19 cellular contexts compared by ENCODE assay signal in genomic region chr13:110369400-110369799, GRCh38.
DNase-seq lines count a peak whose midpoint lies in the region; ATAC-seq and TF ChIP-seq lines count a peak whose summit lies in the region.
"Had no signal": no experiment of that assay in that cellular context is flagged by ENCODE, and none has a peak within 500 bp of the region (broad histone marks: within the 10 kb centered on the region; RNA-seq: fewer than 3 reads in every experiment).

No MANE protein-coding gene starts in this region.

- no peaks in the 10 kb centered on the region for H3K36me3 Mint-ChIP-seq in Caco-2 (ENCODE audit: insufficient read depth, unreplicated experiment)
- H3K36me3 Mint-ChIP-seq: CD8-positive, alpha-beta memory T cell had no signal

- H3F3A ChIP-seq in smooth muscle cell (ENCODE audit: low read depth): peaks cover 54% of the 10 kb centered on the region

- no peak for TF ChIP-seq POLR2A in gastroesophageal sphincter (IDR thresholded peaks at IDR 0.05)

- H3K9me3 Mint-ChIP-seq in Caco-2 (ENCODE audit: unreplicated experiment): no peaks in the 10 kb centered on the region
- H3K9me3 Mint-ChIP-seq: CD8-positive, alpha-beta memory T cell had no signal

- H2AFZ ChIP-seq in smooth muscle cell (ENCODE audit: low read depth): no peak overlapping the region

- H3K4me2 ChIP-seq in smooth muscle cell: no peak overlapping the region
- H3K4me2 ChIP-seq: A549; BLaER1 treated with 17β-estradiol and CSF1 and Interleukin-3, amounts not matched to agents 10 nM and 100 nM had no signal

- H3K27ac Mint-ChIP-seq in Caco-2 (ENCODE audit: unreplicated experiment): no peak overlapping the region
- H3K27ac Mint-ChIP-seq: CD8-positive, alpha-beta memory T cell had no signal

- H3K4me3 ChIP-seq in HEK293 (ENCODE audit: low read depth, low read length): no peak overlapping the region
- no peak overlapping the region for H3K4me3 ChIP-seq in ascending aorta
- H3K4me3 ChIP-seq in gastroesophageal sphincter: no peak overlapping the region
- H3K4me3 ChIP-seq in smooth muscle cell: no peak overlapping the region
- no peak overlapping the region for H3K4me3 ChIP-seq in Caco-2 (ENCODE audit: low read depth, low read length)
- H3K4me3 ChIP-seq: A549; BLaER1 treated with 17β-estradiol and CSF1 and Interleukin-3, amounts not matched to agents 10 nM and 100 nM had no signal

- H3K9me3 ChIP-seq in HEK293 (ENCODE audit: control insufficient read depth, insufficient read depth, low read depth, low read length) (no peaks in the 10 kb centered on the region), ascending aorta (no peaks in the 10 kb centered on the region), gastroesophageal sphincter (no peaks in the 10 kb centered on the region), smooth muscle cell (replicated peaks; ENCODE audit: low read depth) (no peaks in the 10 kb centered on the region), Caco-2 (no peaks in the 10 kb centered on the region)
- H3K9me3 ChIP-seq: A549 had no signal

- H4K20me1 ChIP-seq in smooth muscle cell (ENCODE audit: low read depth): peaks cover 44% of the 10 kb centered on the region
- H4K20me1 ChIP-seq: BLaER1 treated with 17β-estradiol and CSF1 and Interleukin-3, amounts not matched to agents 10 nM and 100 nM had no signal

- peaks cover 100% of the 10 kb centered on the region for H3K79me2 ChIP-seq in smooth muscle cell (ENCODE audit: low read depth)

- BruUV-seq in Caco-2 (replicated peaks; lab: Mats Ljungman, UMichigan): no TSS peak

- no peak overlapping the region for H3K4me3 Mint-ChIP-seq in Caco-2 (ENCODE audit: unreplicated experiment)

- 91 to 100% methylated on average over 3 to 5 of the region's 5 CpGs for WGBS in gastroesophageal sphincter (ENCODE audit: low coverage in 1 of 2), 2 donors
- WGBS in smooth muscle cell (ENCODE audit: low lambda C conversion rate): 95% methylated on average over 5 of the region's 5 CpGs

- peaks cover 11% of the 10 kb centered on the region for H3K4me1 Mint-ChIP-seq in Caco-2 (ENCODE audit: low read depth, unreplicated experiment)
- H3K4me1 Mint-ChIP-seq: CD8-positive, alpha-beta memory T cell had no signal

- TF ChIP-seq EP300 in gastroesophageal sphincter (IDR thresholded peaks at IDR 0.05): no peak

- no peak overlapping the region for H3K9ac ChIP-seq in smooth muscle cell (ENCODE audit: low read depth)
- H3K9ac ChIP-seq: BLaER1 treated with 17β-estradiol and CSF1 and Interleukin-3, amounts not matched to agents 10 nM and 100 nM had no signal

- TF ChIP-seq CTCF in HEK293 (tag by site-specific recombination; IDR thresholded peaks at IDR 0.05): no peak
- TF ChIP-seq CTCF in ascending aorta (IDR thresholded peaks at IDR 0.05): no peak
- no peak for TF ChIP-seq CTCF in gastroesophageal sphincter (IDR thresholded peaks at IDR 0.05)
- no peak for TF ChIP-seq CTCF in smooth muscle cell (IDR thresholded peaks at IDR 0.05; ENCODE audit: borderline replicate concordance, insufficient read depth, poor library complexity, severe bottlenecking)
- no peak for TF ChIP-seq CTCF in Caco-2 (IDR thresholded peaks at IDR 0.05; ENCODE audit: insufficient read depth in 1 of 2, low read depth in 1 of 2, low read length in 1 of 2, severe bottlenecking in 1 of 2, unreplicated experiment in 1 of 2)

- CTCF ChIA-PET in HEK293 (lab: Yijun Ruan, JAX): interaction anchor here (0.8 kb wide), 1 partner anchor 14 kb away, joined by 4 read pairs; no protein-coding TSS in a partner anchor
- CTCF ChIA-PET in Caco-2 (lab: Charles Lee): interaction anchor here (0.6 kb wide), 1 partner anchor 15 kb away, joined by 3 read pairs; no protein-coding TSS in a partner anchor

- H3K4me1 ChIP-seq in HEK293 (ENCODE audit: control insufficient read depth, insufficient read depth, low read length) (no peaks in the 10 kb centered on the region), ascending aorta (peaks cover 18 to 49% of the 10 kb centered on the region in 2 donors), gastroesophageal sphincter (peaks cover 15 to 86% (median 18%) of the 10 kb centered on the region in 3 donors), smooth muscle cell (ENCODE audit: low read depth) (peaks cover 19% of the 10 kb centered on the region), Caco-2 (0 out of 2 replicates have a peak, but pooled peaks cover 4% of the 10 kb centered on the region)

- H3K27me3 ChIP-seq in ascending aorta (no peaks in the 10 kb centered on the region), gastroesophageal sphincter (no peaks in the 10 kb centered on the region), smooth muscle cell (ENCODE audit: low read depth) (no peaks in the 10 kb centered on the region), Caco-2 (replicated peaks; ENCODE audit: control insufficient read depth, insufficient read depth, low read length) (no peaks in the 10 kb centered on the region)
- H3K27me3 ChIP-seq: BLaER1 treated with 17β-estradiol and CSF1 and Interleukin-3, amounts not matched to agents 10 nM and 100 nM had no signal

- POLR2A ChIA-PET in HEK293 (lab: Yijun Ruan, JAX): no interaction called here
- POLR2A ChIA-PET in Caco-2 (lab: Charles Lee): no interaction called here

- DNase-seq in ascending aorta (ENCODE audit: low spot score in 2 of 2): no peak
- DNase-seq in smooth muscle cell (lab: John Stamatoyannopoulos, UW; ENCODE audit: unreplicated experiment): no peak
- DNase-seq in amygdala (lab: John Stamatoyannopoulos, UW): no peak
- DNase-seq in Caco-2: no peak
- DNase-seq in foreskin melanocyte: no peak
- DNase-seq: CD8-positive, alpha-beta memory T cell; DND-41; HCEC 1CT; Karpas-422; NCI-H1417; NCI-H187 treated with DMSO at 0.1 percent for 48 hours; NCI-H2171; NCI-H446 treated with DMSO at 0.1 percent for 48 hours; NK-92 treated with Interleukin-12 subunit alpha and Interleukin-12 subunit beta, amount 100 ng/mL, for 24 hours; SHP77 had no signal

- intact Hi-C loops in ascending aorta (cut with DNase I): no loop called here
- intact Hi-C loops in Caco-2 (cut with micrococcal nuclease; ENCODE audit: unreplicated experiment): no loop called here

- H3K27me3 Mint-ChIP-seq in Caco-2 (ENCODE audit: insufficient read depth, unreplicated experiment): no peaks in the 10 kb centered on the region

- no peaks in the 10 kb centered on the region for H3K36me3 ChIP-seq in HEK293 (ENCODE audit: control insufficient read depth in 2 of 2, insufficient read depth in 1 of 2, low read length in 2 of 2)
- no peaks in the 10 kb centered on the region for H3K36me3 ChIP-seq in ascending aorta
- H3K36me3 ChIP-seq in gastroesophageal sphincter: no peaks in the 10 kb centered on the region
- H3K36me3 ChIP-seq in smooth muscle cell (ENCODE audit: low read depth): no peaks in the 10 kb centered on the region
- no peaks in the 10 kb centered on the region for H3K36me3 ChIP-seq in Caco-2 (ENCODE audit: control insufficient read depth, insufficient read depth, low read length)
- H3K36me3 ChIP-seq: BLaER1 treated with 17β-estradiol and CSF1 and Interleukin-3, amounts not matched to agents 10 nM and 100 nM had no signal

- no peak for ATAC-seq in gastroesophageal sphincter
- ATAC-seq: A549 had no signal

- H3K27ac ChIP-seq in HEK293 (ENCODE audit: extremely low read depth, low read depth, low read length): no peak overlapping the region
- peak overlapping the region; percentile 47 to 83 for H3K27ac ChIP-seq in ascending aorta
- H3K27ac ChIP-seq in gastroesophageal sphincter: peak overlapping the region in 3 of 4 donors; percentile 31 to 99 (median 94)
- peak overlapping the region; percentile 97 for H3K27ac ChIP-seq in smooth muscle cell (ENCODE audit: low read depth)
- H3K27ac ChIP-seq: A549; BLaER1 treated with 17β-estradiol and CSF1 and Interleukin-3, amounts not matched to agents 10 nM and 100 nM had no signal

TF ChIP-seq in HEK293, 187 proteins besides CTCF, POLR2A, EP300 and RAD21:
- no peak for TF ChIP-seq ZNF704 (tag by site-specific recombination; IDR thresholded peaks at IDR 0.05)
- TF ChIP-seq SCRT2 (tag by site-specific recombination; IDR thresholded peaks at IDR 0.05): peak; percentile 55
- TF ChIP-seq ZNF155 (tag by site-specific recombination; IDR thresholded peaks at IDR 0.05): no peak
- 0 out of 2 replicates have a peak, but pooled peaks have one; percentile 21 for TF ChIP-seq SCRT1 (tag by site-specific recombination; IDR thresholded peaks at IDR 0.05; ENCODE audit: borderline replicate concordance)
